ENCODE assay signal across 15 cellular contexts in genomic region chr7:38413784-38414183, GRCh38.
DNase-seq lines count a peak whose midpoint lies in the region; ATAC-seq, FAIRE-seq and TF ChIP-seq lines count a peak whose summit lies in the region.
"Had no signal": no experiment of that assay in that cellular context is flagged by ENCODE, and none has a peak within 500 bp of the region (broad histone marks: within the 10 kb centered on the region; RNA-seq: fewer than 3 reads in every experiment).

No MANE protein-coding gene starts in this region.

- no peaks in the 10 kb centered on the region for H3K36me3 ChIP-seq in uterus
- no peaks in the 10 kb centered on the region for H3K36me3 ChIP-seq in Peyer's patch
- H3K36me3 ChIP-seq: left ventricle myocardium inferior, upper lobe of left lung had no signal

- TF ChIP-seq CTCF in CD4-positive, alpha-beta T cell (IDR thresholded peaks at IDR 0.05) = no peak
- TF ChIP-seq CTCF in uterus (IDR thresholded peaks at IDR 0.05) (no peak), Peyer's patch (IDR thresholded peaks at IDR 0.05) (no peak)

- H3K4me3 Mint-ChIP-seq in CD4-positive, alpha-beta T cell = no peak overlapping the region

- POLR2A ChIA-PET in CD4-positive, alpha-beta T cell (lab: Charles Lee) = interaction anchor here (1.0 kb wide), 1 partner anchor 9 kb away, joined by 3 read pairs; no protein-coding TSS in a partner anchor

- no peak for DNase-seq in CD4-positive, alpha-beta T cell
- no peak for DNase-seq in GM19239 (ENCODE audit: insufficient read length, low spot score)
- DNase-seq in OCI-M1 (lab: John Stamatoyannopoulos, UW) = peak; percentile 76
- no peak for DNase-seq in uterus
- no peak for DNase-seq in NCI-H187 treated with DMSO at 0.1 percent for 48 hours (lab: John Stamatoyannopoulos, UW)
- DNase-seq in LoVo (ENCODE audit: low spot score) = no peak
- DNase-seq in Peyer's patch = no peak
- DNase-seq: foreskin fibroblast, H7, left ventricle myocardium inferior, NCI-H2029, upper lobe of left lung had no signal

- intact Hi-C loops in CD4-positive, alpha-beta T cell (cut with DNase I, micrococcal nuclease) = no loop called here
- intact Hi-C loops in uterus (cut with DNase I; ENCODE audit: low total_unique reads) = no loop called here

- no peaks in the 10 kb centered on the region for H3K9me3 Mint-ChIP-seq in CD4-positive, alpha-beta T cell

- no peaks in the 10 kb centered on the region for H3K27me3 Mint-ChIP-seq in CD4-positive, alpha-beta T cell

- CTCF ChIA-PET in CD4-positive, alpha-beta T cell (lab: Charles Lee) = no interaction called here

- ATAC-seq in CD4-positive, alpha-beta T cell (ENCODE audit: poor library complexity) = peak; percentile 85
- ATAC-seq in HG03025 (IDR thresholded peaks at IDR 0.05; ENCODE audit: low FRiP score, unreplicated experiment) = peak; percentile 92
- ATAC-seq: Panc1 had no signal

- peak; percentile 66 for FAIRE-seq in GM19239 (lab: Jason Lieb, UNC)
- FAIRE-seq: TTC549 had no signal

- no peaks in the 10 kb centered on the region for H3K27me3 ChIP-seq in CD4-positive, alpha-beta T cell (ENCODE audit: control insufficient read depth, insufficient read depth, low read length)
- no peaks in the 10 kb centered on the region for H3K27me3 ChIP-seq in uterus
- H3K27me3 ChIP-seq in Peyer's patch = no peaks in the 10 kb centered on the region
- H3K27me3 ChIP-seq: upper lobe of left lung had no signal

- H3K4me1 Mint-ChIP-seq in CD4-positive, alpha-beta T cell (ENCODE audit: low read depth) = peaks cover 27% of the 10 kb centered on the region

- H3K27ac ChIP-seq in CD4-positive, alpha-beta T cell (ENCODE audit: low read depth, low read length) = no peak overlapping the region
- H3K27ac ChIP-seq in uterus (no peak overlapping the region), Peyer's patch (no peak overlapping the region)
- H3K27ac ChIP-seq: left ventricle myocardium inferior, upper lobe of left lung had no signal

- no peaks in the 10 kb centered on the region for H3K36me3 Mint-ChIP-seq in CD4-positive, alpha-beta T cell (ENCODE audit: low read depth)

- H3K27ac Mint-ChIP-seq in CD4-positive, alpha-beta T cell = peak overlapping the region; percentile 61

- TF ChIP-seq POLR2A in uterus (IDR thresholded peaks at IDR 0.05) (no peak), Peyer's patch (IDR thresholded peaks at IDR 0.05) (no peak)

- H3K4me1 ChIP-seq in uterus (no peaks in the 10 kb centered on the region), Peyer's patch (no peaks in the 10 kb centered on the region)
- H3K4me1 ChIP-seq: left ventricle myocardium inferior, upper lobe of left lung had no signal

- no peaks in the 10 kb centered on the region for H3K9me3 ChIP-seq in CD4-positive, alpha-beta T cell (ENCODE audit: control insufficient read depth, low read length)
- H3K9me3 ChIP-seq in uterus (no peaks in the 10 kb centered on the region), Peyer's patch (no peaks in the 10 kb centered on the region)
- H3K9me3 ChIP-seq: left ventricle myocardium inferior, upper lobe of left lung had no signal

- no peak overlapping the region for H3K4me3 ChIP-seq in uterus
- no peak overlapping the region for H3K4me3 ChIP-seq in Peyer's patch
- H3K4me3 ChIP-seq: left ventricle myocardium inferior, upper lobe of left lung had no signal
